ENCODE assay signal across 1 cellular context in the genomic region with DNA sequence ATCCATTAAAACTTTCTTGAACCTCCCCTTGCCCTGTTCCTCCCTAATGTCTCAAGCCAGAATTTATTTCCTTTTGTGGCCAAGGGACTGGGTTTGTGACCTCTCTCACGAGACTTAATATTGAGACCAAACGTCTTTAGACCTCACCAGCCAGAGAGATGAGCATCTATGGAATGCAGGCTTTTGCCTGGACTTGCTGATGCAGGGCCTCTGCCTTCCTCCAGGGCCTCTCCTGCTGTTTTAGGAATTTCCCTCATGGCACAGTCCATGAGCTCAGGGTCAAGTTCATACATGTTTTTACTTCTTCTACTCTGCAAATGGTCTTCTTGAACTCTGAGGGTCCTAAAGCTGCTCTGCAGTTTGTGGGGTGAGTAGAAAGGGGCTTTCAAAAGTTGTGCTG.
TF ChIP-seq lines count a peak whose summit lies in the region.

No MANE protein-coding gene starts in this region.

TF ChIP-seq in SK-N-SH, 30 proteins besides CTCF, POLR2A, EP300 and RAD21:
- TF ChIP-seq, protein P1, sequence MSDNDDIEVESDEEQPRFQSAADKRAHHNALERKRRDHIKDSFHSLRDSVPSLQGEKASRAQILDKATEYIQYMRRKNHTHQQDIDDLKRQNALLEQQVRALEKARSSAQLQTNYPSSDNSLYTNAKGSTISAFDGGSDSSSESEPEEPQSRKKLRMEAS (IDR thresholded peaks at IDR 0.05; ENCODE audit: low read depth) = no peak
- TF ChIP-seq, protein P2, sequence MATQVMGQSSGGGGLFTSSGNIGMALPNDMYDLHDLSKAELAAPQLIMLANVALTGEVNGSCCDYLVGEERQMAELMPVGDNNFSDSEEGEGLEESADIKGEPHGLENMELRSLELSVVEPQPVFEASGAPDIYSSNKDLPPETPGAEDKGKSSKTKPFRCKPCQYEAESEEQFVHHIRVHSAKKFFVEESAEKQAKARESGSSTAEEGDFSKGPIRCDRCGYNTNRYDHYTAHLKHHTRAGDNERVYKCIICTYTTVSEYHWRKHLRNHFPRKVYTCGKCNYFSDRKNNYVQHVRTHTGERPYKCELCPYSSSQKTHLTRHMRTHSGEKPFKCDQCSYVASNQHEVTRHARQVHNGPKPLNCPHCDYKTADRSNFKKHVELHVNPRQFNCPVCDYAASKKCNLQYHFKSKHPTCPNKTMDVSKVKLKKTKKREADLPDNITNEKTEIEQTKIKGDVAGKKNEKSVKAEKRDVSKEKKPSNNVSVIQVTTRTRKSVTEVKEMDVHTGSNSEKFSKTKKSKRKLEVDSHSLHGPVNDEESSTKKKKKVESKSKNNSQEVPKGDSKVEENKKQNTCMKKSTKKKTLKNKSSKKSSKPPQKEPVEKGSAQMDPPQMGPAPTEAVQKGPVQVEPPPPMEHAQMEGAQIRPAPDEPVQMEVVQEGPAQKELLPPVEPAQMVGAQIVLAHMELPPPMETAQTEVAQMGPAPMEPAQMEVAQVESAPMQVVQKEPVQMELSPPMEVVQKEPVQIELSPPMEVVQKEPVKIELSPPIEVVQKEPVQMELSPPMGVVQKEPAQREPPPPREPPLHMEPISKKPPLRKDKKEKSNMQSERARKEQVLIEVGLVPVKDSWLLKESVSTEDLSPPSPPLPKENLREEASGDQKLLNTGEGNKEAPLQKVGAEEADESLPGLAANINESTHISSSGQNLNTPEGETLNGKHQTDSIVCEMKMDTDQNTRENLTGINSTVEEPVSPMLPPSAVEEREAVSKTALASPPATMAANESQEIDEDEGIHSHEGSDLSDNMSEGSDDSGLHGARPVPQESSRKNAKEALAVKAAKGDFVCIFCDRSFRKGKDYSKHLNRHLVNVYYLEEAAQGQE (IDR thresholded peaks at IDR 0.05; ENCODE audit: low read depth, low read length) = no peak
- TF ChIP-seq JUND (IDR thresholded peaks at IDR 0.05) = no peak
- TF ChIP-seq GABPA (IDR thresholded peaks at IDR 0.05; ENCODE audit: low read depth) = no peak
- TF ChIP-seq, protein P3, sequence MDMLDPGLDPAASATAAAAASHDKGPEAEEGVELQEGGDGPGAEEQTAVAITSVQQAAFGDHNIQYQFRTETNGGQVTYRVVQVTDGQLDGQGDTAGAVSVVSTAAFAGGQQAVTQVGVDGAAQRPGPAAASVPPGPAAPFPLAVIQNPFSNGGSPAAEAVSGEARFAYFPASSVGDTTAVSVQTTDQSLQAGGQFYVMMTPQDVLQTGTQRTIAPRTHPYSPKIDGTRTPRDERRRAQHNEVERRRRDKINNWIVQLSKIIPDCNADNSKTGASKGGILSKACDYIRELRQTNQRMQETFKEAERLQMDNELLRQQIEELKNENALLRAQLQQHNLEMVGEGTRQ (IDR thresholded peaks at IDR 0.05; ENCODE audit: borderline replicate concordance, low read depth, low read length) = no peak
